8 cellular contexts compared by ENCODE assay signal in the genomic region with DNA sequence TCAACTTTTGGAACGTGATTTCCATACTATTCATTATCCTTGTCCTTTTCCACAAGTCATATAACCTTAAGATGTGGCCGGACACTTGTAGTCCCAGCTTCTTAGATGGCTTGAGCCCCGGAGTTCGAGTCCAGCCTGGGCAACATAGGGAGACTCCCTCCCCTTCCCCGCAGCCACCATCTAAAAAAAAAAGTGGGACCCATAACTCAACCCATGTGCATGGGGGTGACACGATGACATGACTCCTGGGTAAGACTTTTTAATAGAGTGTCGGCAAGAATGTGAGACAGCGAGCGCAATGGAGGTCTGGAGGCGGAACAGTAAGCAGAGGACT. TPM values are rescaled to one million over a fixed set of nuclear protein-coding genes. Genes with fewer than 3 reads are reported as not detected.
A peak's percentile ranks its signal among the peaks of the same experiment; 100 is the strongest.
DNase-seq lines count a peak whose midpoint lies in the region; ATAC-seq and TF ChIP-seq lines count a peak whose summit lies in the region.

No MANE protein-coding gene starts in this region.

- H3K79me2 ChIP-seq in neural progenitor cell (ENCODE audit: low read depth), result peaks cover 16% of the 10 kb centered on the region

- peak overlapping the region; percentile 61 for H3K27ac Mint-ChIP-seq in neural progenitor cell

- H3K9me3 ChIP-seq in SJCRH30 (replicated peaks), result no peaks in the 10 kb centered on the region
- no peaks in the 10 kb centered on the region for H3K9me3 ChIP-seq in neural progenitor cell (ENCODE audit: low read depth)

- H3K36me3 Mint-ChIP-seq in neural progenitor cell, result peaks cover 8% of the 10 kb centered on the region

- peak overlapping the region; percentile 54 for H3K9ac ChIP-seq in neural progenitor cell

- DNase-seq in HCEC 1CT (peak; percentile 34), SJCRH30 (no peak), epithelial cell of proximal tubule (ENCODE audit: low read depth) (peak; percentile 7), neural progenitor cell (ENCODE audit: low spot score) (no peak), posterior cingulate gyrus (no peak), foreskin melanocyte (no peak)
- DNase-seq in activated CD4-positive, CD25-positive, alpha-beta regulatory T cell (lab: John Stamatoyannopoulos, UW), result no peak

- H3K4me1 ChIP-seq in SJCRH30 (no peaks in the 10 kb centered on the region; the same call in 1 of the 2 replicates), neural progenitor cell (no peaks in the 10 kb centered on the region)

- H3K4me2 ChIP-seq in neural progenitor cell, result peak overlapping the region; percentile 88

- peak overlapping the region; percentile 60 for H2AFZ ChIP-seq in neural progenitor cell (replicated peaks)

- peaks cover 26% of the 10 kb centered on the region for H3F3A ChIP-seq in neural progenitor cell (ENCODE audit: low read depth)

- peak overlapping the region; percentile 79 for H3K27ac ChIP-seq in SJCRH30
- peak overlapping the region; percentile 62 for H3K27ac ChIP-seq in neural progenitor cell

- no peaks in the 10 kb centered on the region for H4K20me1 ChIP-seq in neural progenitor cell (ENCODE audit: low read depth)

- peaks cover 2% of the 10 kb centered on the region for H3K27me3 Mint-ChIP-seq in neural progenitor cell (ENCODE audit: insufficient read depth, low read depth)

- no peaks in the 10 kb centered on the region for H3K27me3 ChIP-seq in SJCRH30
- H3K27me3 ChIP-seq in neural progenitor cell, result no peaks in the 10 kb centered on the region

- H3K9me3 Mint-ChIP-seq in neural progenitor cell, result no peaks in the 10 kb centered on the region

- H3K4me1 Mint-ChIP-seq in neural progenitor cell, result peaks cover 15% of the 10 kb centered on the region

- peak overlapping the region; percentile 97 for H3K4me3 Mint-ChIP-seq in neural progenitor cell

- TF ChIP-seq CTCF in epithelial cell of proximal tubule (conservative IDR thresholded peaks at IDR 0.05; ENCODE audit: low read depth, low read length) (no peak), neural progenitor cell (IDR thresholded peaks at IDR 0.05) (no peak)

- intact Hi-C loops in posterior cingulate gyrus (cut with DNase I), result loop anchor here (2.0 kb wide), 1 partner anchor 55 kb away; the partner anchor contains the start of gene TAF1A

- H3K4me3 ChIP-seq in SJCRH30 (peak overlapping the region; percentile 79), epithelial cell of proximal tubule (ENCODE audit: low read depth, low read length) (peak overlapping the region; percentile 96), neural progenitor cell (peak overlapping the region; percentile 67)

- peaks cover 31% of the 10 kb centered on the region for H3K36me3 ChIP-seq in SJCRH30
- peaks cover 17% of the 10 kb centered on the region for H3K36me3 ChIP-seq in neural progenitor cell

- no peak for ATAC-seq in HG03442 (IDR thresholded peaks at IDR 0.05; ENCODE audit: unreplicated experiment)

RNA-seq across cellular contexts. Expression of gene MIA3, which starts 25.7 kb away (rescaled TPM):
- total RNA-seq in SJCRH30 (2014; rRNA removed; shearing (Covaris generic)), result 59.9 and 70.9 TPM in 2 replicates
- total RNA-seq in epithelial cell of proximal tubule, result 11.8 and 34.6 TPM in 2 replicates
- 31.1 and 46.3 TPM in 2 replicates for total RNA-seq in neural progenitor cell (ENCODE audit: low replicate concordance)

RNA-seq across cellular contexts. Expression of gene TAF1A, which starts 53.8 kb away (rescaled TPM):
- total RNA-seq in SJCRH30 (2014; rRNA removed; shearing (Covaris generic)), result 36.7 and 40.2 TPM in 2 replicates
- total RNA-seq in epithelial cell of proximal tubule, result 10.5 and 10.6 TPM in 2 replicates
- total RNA-seq in neural progenitor cell (ENCODE audit: low replicate concordance), result 25.1 and 32.8 TPM in 2 replicates

Comparison
In these comparisons a context has a peak if more than half of its experiments do, and no peak if none do; other contexts are left out.
1. DNase-seq: peak in HCEC 1CT (single experiment) and epithelial cell of proximal tubule (single experiment); none in SJCRH30 (0 of 2), neural progenitor cell (single experiment), activated CD4-positive, CD25-positive, alpha-beta regulatory T cell (0 of 4), posterior cingulate gyrus (0 of 10) and foreskin melanocyte (single experiment).
2. Peak in every context shown above with its lines, with median percentiles within 50 percentile points of each other: H3K4me3 ChIP-seq.